In the genomic region with DNA sequence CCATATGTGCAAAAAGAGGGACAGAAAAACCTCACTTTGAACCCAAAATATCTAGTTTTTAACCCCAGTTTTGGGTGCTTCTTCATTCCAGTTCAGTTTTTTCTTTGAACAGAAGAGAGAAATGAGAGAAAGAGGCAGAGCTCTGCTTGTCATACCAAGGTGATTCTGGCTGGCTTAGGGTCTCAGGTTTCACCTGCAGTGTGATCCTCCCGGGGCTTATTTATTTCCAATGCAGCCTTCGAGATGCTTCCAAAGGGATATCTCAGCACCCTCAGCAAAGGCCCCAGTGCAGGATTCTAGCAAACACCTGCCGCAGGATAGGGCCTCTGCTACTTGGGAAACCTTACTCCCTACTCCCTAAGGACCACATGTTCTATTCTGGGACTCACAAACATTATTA, we compare ENCODE assay signal across 15 cellular contexts.
"Had no signal": no experiment of that assay in that cellular context is flagged by ENCODE, and none has a peak within 500 bp of the region (broad histone marks: within the 10 kb centered on the region; RNA-seq: fewer than 3 reads in every experiment).

No MANE protein-coding gene starts in this region.

- H3K4me1 Mint-ChIP-seq: activated naive CD8-positive, alpha-beta T cell treated with anti-CD3 and anti-CD28 coated beads, Interleukin-2, amount 50 U/mL, for 24 hours had no signal

- H3K4me3 ChIP-seq: ascending aorta, lung had no signal

- H3K4me1 ChIP-seq: ascending aorta had no signal

- H3K27ac Mint-ChIP-seq: activated CD8-positive, alpha-beta T cell treated with anti-CD3 and anti-CD28 coated beads, Interleukin-2, amount 10 ng/mL, durations not matched to agents 7 days and 5 days; activated naive CD8-positive, alpha-beta T cell treated with anti-CD3 and anti-CD28 coated beads, Interleukin-2, amount 50 U/mL, for 24 hours; naive thymus-derived CD8-positive, alpha-beta T cell; stimulated activated naive CD8-positive, alpha-beta T cell treated with anti-CD3 and anti-CD28 coated beads, Interleukin-15, Interleukin-2, amounts not matched to agents 100 ng/mL and 50 ng/mL, for 24 hours; T-cell had no signal

- DNase-seq: activated CD4-positive, alpha-beta T cell treated with anti-CD3 and anti-CD28 coated beads for 4 hours; activated CD8-positive, alpha-beta T cell treated with anti-CD3 and anti-CD28 coated beads, Interleukin-2, amount 10 ng/mL, durations not matched to agents 7 days and 5 days; activated naive CD4-positive, alpha-beta T cell treated with Interleukin-2 at 50 U/mL for 16 hours; activated naive CD8-positive, alpha-beta T cell treated with anti-CD3 and anti-CD28 coated beads, Interleukin-2, amount 50 U/mL, for 24 hours; foreskin keratinocyte; kidney glomerular epithelial cell; naive thymus-derived CD8-positive, alpha-beta T cell; nucleus accumbens; stimulated activated CD4-positive, alpha-beta T cell treated with anti-CD3 and anti-CD28 coated beads, Interleukin-15, amount 100 ng/mL, for 24 hours; stimulated activated CD4-positive, alpha-beta T cell treated with anti-CD3 and anti-CD28 coated beads, Interleukin-4, amount 100 ng/mL, for 24 hours; T-cell had no signal

- H3K4me3 Mint-ChIP-seq: activated CD8-positive, alpha-beta T cell treated with anti-CD3 and anti-CD28 coated beads, Interleukin-2, amount 10 ng/mL, durations not matched to agents 7 days and 5 days; activated naive CD8-positive, alpha-beta T cell treated with anti-CD3 and anti-CD28 coated beads, Interleukin-2, amount 50 U/mL, for 24 hours; naive thymus-derived CD8-positive, alpha-beta T cell; stimulated activated naive CD8-positive, alpha-beta T cell treated with anti-CD3 and anti-CD28 coated beads, Interleukin-15, Interleukin-2, amounts not matched to agents 100 ng/mL and 50 ng/mL, for 24 hours; T-cell had no signal

- ATAC-seq: activated CD8-positive, alpha-beta T cell treated with anti-CD3 and anti-CD28 coated beads, Interleukin-2, amount 10 ng/mL, durations not matched to agents 7 days and 5 days; activated naive CD8-positive, alpha-beta T cell treated with anti-CD3 and anti-CD28 coated beads, Interleukin-2, amount 50 U/mL, for 24 hours; foreskin keratinocyte; naive thymus-derived CD8-positive, alpha-beta T cell; T-cell had no signal

- H3K36me3 Mint-ChIP-seq: T-cell had no signal

- H3K27me3 ChIP-seq: ascending aorta had no signal

- H3K27ac ChIP-seq: ascending aorta, foreskin keratinocyte had no signal

- H3K36me3 ChIP-seq: ascending aorta, WERI-Rb-1 had no signal

- H3K9me3 ChIP-seq: ascending aorta had no signal

- H3K9me3 Mint-ChIP-seq: activated naive CD8-positive, alpha-beta T cell treated with anti-CD3 and anti-CD28 coated beads, Interleukin-2, amount 50 U/mL, for 24 hours; stimulated activated naive CD8-positive, alpha-beta T cell treated with anti-CD3 and anti-CD28 coated beads, Interleukin-15, Interleukin-2, amounts not matched to agents 100 ng/mL and 50 ng/mL, for 24 hours had no signal
